ENCODE assay signal across 8 cellular contexts in the genomic region with DNA sequence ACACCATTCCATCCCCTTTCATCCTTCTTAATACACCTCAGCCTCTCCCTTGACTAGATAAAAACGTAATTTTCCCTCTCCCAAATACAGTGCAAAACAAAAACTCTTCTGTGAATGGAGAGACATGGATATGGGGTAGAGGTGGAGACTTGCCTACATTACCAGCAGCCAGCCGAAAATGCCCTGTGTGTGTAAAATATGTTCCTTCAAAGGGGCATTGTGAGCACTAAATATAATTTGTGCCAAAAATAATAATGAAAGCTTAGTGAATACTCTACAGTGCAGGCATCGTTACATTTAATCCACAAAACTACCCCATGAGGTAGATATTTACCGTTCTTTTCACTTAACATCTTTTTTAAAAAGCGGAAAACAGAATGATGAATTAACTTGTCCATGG. TPM values are rescaled to one million over a fixed set of nuclear protein-coding genes. Genes with fewer than 3 reads are reported as not detected.
A peak's percentile ranks its signal among the peaks of the same experiment; 100 is the strongest.
DNase-seq lines count a peak whose midpoint lies in the region; ATAC-seq and TF ChIP-seq lines count a peak whose summit lies in the region.

No MANE protein-coding gene starts in this region.

- peak overlapping the region; percentile 100 for H2AFZ ChIP-seq in SK-N-SH (ENCODE audit: low read depth)

- H3F3A ChIP-seq in SK-N-SH (replicated peaks; ENCODE audit: insufficient read depth), result peaks cover 12% of the 10 kb centered on the region

- TF ChIP-seq RAD21 in SK-N-SH (IDR thresholded peaks at IDR 0.05; ENCODE audit: low read length), result no peak

- H3K27me3 ChIP-seq in SK-N-SH (ENCODE audit: insufficient read depth), result no peaks in the 10 kb centered on the region
- peaks cover 40% of the 10 kb centered on the region for H3K27me3 ChIP-seq in iPS-18a (ENCODE audit: control insufficient read depth, insufficient read depth, low read length)

- peaks cover 5 to 14% of the 10 kb centered on the region in 2 experiments; a peak in 2 of 4 replicates for H3K4me1 ChIP-seq in SK-N-SH (ENCODE audit: control insufficient read depth in 1 of 2, insufficient read depth in 2 of 2, low read depth in 1 of 2, low read length in 1 of 2)
- no peaks in the 10 kb centered on the region for H3K4me1 ChIP-seq in iPS-18a (ENCODE audit: control insufficient read depth, low read depth, low read length)

- H3K4me1 Mint-ChIP-seq in activated T-helper 17 cell treated with anti-CD3 and anti-CD28 coated beads, Interleukin-2, amount 50 U/mL, for 72 hours, result peaks cover 30% of the 10 kb centered on the region
- H3K4me1 Mint-ChIP-seq in stimulated activated naive B cell treated with anti-CD40 and anti-IgM and Interleukin-4, amounts not matched to agents 10 μg/mL and 1 μg/mL and 100 μg/mL, for 72 hours, result peaks cover 21 to 44% of the 10 kb centered on the region in 2 donors

- 0 out of 2 replicates have a peak, but pooled peaks cover 7% of the 10 kb centered on the region for H3K9me3 ChIP-seq in SK-N-SH
- H3K9me3 ChIP-seq in iPS-18a (ENCODE audit: control insufficient read depth, low read depth, low read length), result peaks cover 7% of the 10 kb centered on the region

- H3K36me3 Mint-ChIP-seq in activated T-helper 17 cell treated with anti-CD3 and anti-CD28 coated beads, Interleukin-2, amount 50 U/mL, for 72 hours (ENCODE audit: low read depth), result peaks cover 13% of the 10 kb centered on the region
- peaks cover 30 to 33% of the 10 kb centered on the region in 2 donors for H3K36me3 Mint-ChIP-seq in stimulated activated naive B cell treated with anti-CD40 and anti-IgM and Interleukin-4, amounts not matched to agents 10 μg/mL and 1 μg/mL and 100 μg/mL, for 72 hours

- no peak for TF ChIP-seq EP300 in SK-N-SH (IDR thresholded peaks at IDR 0.05; ENCODE audit: borderline replicate concordance in 1 of 2, low read depth in 1 of 2, low read length in 1 of 2)

- H3K79me2 ChIP-seq in SK-N-SH (ENCODE audit: insufficient read depth), result peaks cover 36% of the 10 kb centered on the region

- H3K27ac ChIP-seq in SK-N-SH (ENCODE audit: low read depth in 2 of 2, low read length in 1 of 2) (no peak overlapping the region), iPS-18a (ENCODE audit: low read length) (no peak overlapping the region)

- CTCF ChIA-PET in SK-N-SH (lab: Yijun Ruan, JAX), result no interaction called here

- ATAC-seq in SK-N-SH treated with all-trans-retinoic acid at 6 μM for 48 hours (no peak), GM18909 (IDR thresholded peaks at IDR 0.05; ENCODE audit: poor library complexity, unreplicated experiment) (no peak), HG03280 (IDR thresholded peaks at IDR 0.05; ENCODE audit: unreplicated experiment) (no peak)
- no peak for ATAC-seq in activated T-helper 17 cell treated with anti-CD3 and anti-CD28 coated beads, Interleukin-2, amount 50 U/mL, for 72 hours (replicated peaks)
- ATAC-seq in stimulated activated naive B cell treated with anti-CD40 and anti-IgM and Interleukin-4, amounts not matched to agents 10 μg/mL and 1 μg/mL and 100 μg/mL, for 72 hours (replicated peaks), result no peak

- no peak overlapping the region for H3K4me3 ChIP-seq in SK-N-SH (ENCODE audit: low read depth in 2 of 2, low read length in 1 of 2)
- H3K4me3 ChIP-seq in iPS-18a (ENCODE audit: low read length), result peak overlapping the region; percentile 72

- H3K9ac ChIP-seq in SK-N-SH (no peak overlapping the region), iPS-18a (ENCODE audit: low read length) (no peak overlapping the region)

- H3K36me3 ChIP-seq in SK-N-SH (replicated peaks in 1 of 2; ENCODE audit: control insufficient read depth in 1 of 2, insufficient read depth in 2 of 2, low read length in 1 of 2) (peaks cover 3 to 26% of the 10 kb centered on the region in 2 experiments), iPS-18a (ENCODE audit: control insufficient read depth, low read depth, low read length) (no peaks in the 10 kb centered on the region)

- no peaks in the 10 kb centered on the region for H3K9me2 ChIP-seq in SK-N-SH

- peak overlapping the region; percentile 99 for H3K4me3 Mint-ChIP-seq in activated T-helper 17 cell treated with anti-CD3 and anti-CD28 coated beads, Interleukin-2, amount 50 U/mL, for 72 hours
- peak overlapping the region; percentile 98 for H3K4me3 Mint-ChIP-seq in stimulated activated naive B cell treated with anti-CD40 and anti-IgM and Interleukin-4, amounts not matched to agents 10 μg/mL and 1 μg/mL and 100 μg/mL, for 72 hours

- no peak overlapping the region; the same call in 1 of the 2 replicates for H3K4me2 ChIP-seq in SK-N-SH

- H3K27me3 Mint-ChIP-seq in activated T-helper 17 cell treated with anti-CD3 and anti-CD28 coated beads, Interleukin-2, amount 50 U/mL, for 72 hours, result peaks cover 16% of the 10 kb centered on the region
- H3K27me3 Mint-ChIP-seq in stimulated activated naive B cell treated with anti-CD40 and anti-IgM and Interleukin-4, amounts not matched to agents 10 μg/mL and 1 μg/mL and 100 μg/mL, for 72 hours, result peaks cover 15 to 16% of the 10 kb centered on the region in 2 donors

- no peaks in the 10 kb centered on the region for H4K20me1 ChIP-seq in SK-N-SH (ENCODE audit: insufficient read depth)

- DNase-seq in SK-N-SH, result no peak
- no peak for DNase-seq in stimulated activated naive B cell treated with anti-CD40 and anti-IgM and Interleukin-4, amounts not matched to agents 10 μg/mL and 1 μg/mL and 100 μg/mL, for 72 hours
- no peak for DNase-seq in inferior parietal cortex (ENCODE audit: extremely low spot score)

- peak overlapping the region; percentile 99 for H3K27ac Mint-ChIP-seq in activated T-helper 17 cell treated with anti-CD3 and anti-CD28 coated beads, Interleukin-2, amount 50 U/mL, for 72 hours
- peak overlapping the region; percentile 100 for H3K27ac Mint-ChIP-seq in stimulated activated naive B cell treated with anti-CD40 and anti-IgM and Interleukin-4, amounts not matched to agents 10 μg/mL and 1 μg/mL and 100 μg/mL, for 72 hours

- H3K9me3 Mint-ChIP-seq in activated T-helper 17 cell treated with anti-CD3 and anti-CD28 coated beads, Interleukin-2, amount 50 U/mL, for 72 hours, result peaks cover 21% of the 10 kb centered on the region
- peaks cover 22% of the 10 kb centered on the region in 2 donors for H3K9me3 Mint-ChIP-seq in stimulated activated naive B cell treated with anti-CD40 and anti-IgM and Interleukin-4, amounts not matched to agents 10 μg/mL and 1 μg/mL and 100 μg/mL, for 72 hours

- TF ChIP-seq CTCF in SK-N-SH (IDR thresholded peaks at IDR 0.05), result no peak

- 93% methylated on average over 5 of the region's 5 CpGs for WGBS in SK-N-SH (ENCODE audit: low lambda C conversion rate)

- POLR2A ChIA-PET in SK-N-SH (lab: Yijun Ruan, JAX), result no interaction called here

TF ChIP-seq in SK-N-SH, 30 proteins besides CTCF, POLR2A, EP300 and RAD21:
- no peak for TF ChIP-seq JUND (IDR thresholded peaks at IDR 0.05)

TF ChIP-seq in SK-N-SH treated with all-trans-retinoic acid at 6 μM for 48 hours, 23 proteins besides CTCF, POLR2A, EP300 and RAD21 (continues in another document):
- TF ChIP-seq RARB (CRISPR knock-in tag; IDR thresholded peaks at IDR 0.05) (no peak), TCF4 (CRISPR knock-in tag; IDR thresholded peaks at IDR 0.05; ENCODE audit: borderline replicate concordance) (no peak), ZNF565 (CRISPR knock-in tag; conservative IDR thresholded peaks at IDR 0.05; ENCODE audit: low read depth) (no peak), CSDC2 (CRISPR knock-in tag; IDR thresholded peaks at IDR 0.05) (no peak)
- TF ChIP-seq, protein P1, sequence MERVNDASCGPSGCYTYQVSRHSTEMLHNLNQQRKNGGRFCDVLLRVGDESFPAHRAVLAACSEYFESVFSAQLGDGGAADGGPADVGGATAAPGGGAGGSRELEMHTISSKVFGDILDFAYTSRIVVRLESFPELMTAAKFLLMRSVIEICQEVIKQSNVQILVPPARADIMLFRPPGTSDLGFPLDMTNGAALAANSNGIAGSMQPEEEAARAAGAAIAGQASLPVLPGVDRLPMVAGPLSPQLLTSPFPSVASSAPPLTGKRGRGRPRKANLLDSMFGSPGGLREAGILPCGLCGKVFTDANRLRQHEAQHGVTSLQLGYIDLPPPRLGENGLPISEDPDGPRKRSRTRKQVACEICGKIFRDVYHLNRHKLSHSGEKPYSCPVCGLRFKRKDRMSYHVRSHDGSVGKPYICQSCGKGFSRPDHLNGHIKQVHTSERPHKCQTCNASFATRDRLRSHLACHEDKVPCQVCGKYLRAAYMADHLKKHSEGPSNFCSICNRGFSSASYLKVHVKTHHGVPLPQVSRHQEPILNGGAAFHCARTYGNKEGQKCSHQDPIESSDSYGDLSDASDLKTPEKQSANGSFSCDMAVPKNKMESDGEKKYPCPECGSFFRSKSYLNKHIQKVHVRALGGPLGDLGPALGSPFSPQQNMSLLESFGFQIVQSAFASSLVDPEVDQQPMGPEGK (CRISPR knock-in tag; IDR thresholded peaks at IDR 0.05; ENCODE audit: borderline replicate concordance), result no peak
- TF ChIP-seq, protein P2, sequence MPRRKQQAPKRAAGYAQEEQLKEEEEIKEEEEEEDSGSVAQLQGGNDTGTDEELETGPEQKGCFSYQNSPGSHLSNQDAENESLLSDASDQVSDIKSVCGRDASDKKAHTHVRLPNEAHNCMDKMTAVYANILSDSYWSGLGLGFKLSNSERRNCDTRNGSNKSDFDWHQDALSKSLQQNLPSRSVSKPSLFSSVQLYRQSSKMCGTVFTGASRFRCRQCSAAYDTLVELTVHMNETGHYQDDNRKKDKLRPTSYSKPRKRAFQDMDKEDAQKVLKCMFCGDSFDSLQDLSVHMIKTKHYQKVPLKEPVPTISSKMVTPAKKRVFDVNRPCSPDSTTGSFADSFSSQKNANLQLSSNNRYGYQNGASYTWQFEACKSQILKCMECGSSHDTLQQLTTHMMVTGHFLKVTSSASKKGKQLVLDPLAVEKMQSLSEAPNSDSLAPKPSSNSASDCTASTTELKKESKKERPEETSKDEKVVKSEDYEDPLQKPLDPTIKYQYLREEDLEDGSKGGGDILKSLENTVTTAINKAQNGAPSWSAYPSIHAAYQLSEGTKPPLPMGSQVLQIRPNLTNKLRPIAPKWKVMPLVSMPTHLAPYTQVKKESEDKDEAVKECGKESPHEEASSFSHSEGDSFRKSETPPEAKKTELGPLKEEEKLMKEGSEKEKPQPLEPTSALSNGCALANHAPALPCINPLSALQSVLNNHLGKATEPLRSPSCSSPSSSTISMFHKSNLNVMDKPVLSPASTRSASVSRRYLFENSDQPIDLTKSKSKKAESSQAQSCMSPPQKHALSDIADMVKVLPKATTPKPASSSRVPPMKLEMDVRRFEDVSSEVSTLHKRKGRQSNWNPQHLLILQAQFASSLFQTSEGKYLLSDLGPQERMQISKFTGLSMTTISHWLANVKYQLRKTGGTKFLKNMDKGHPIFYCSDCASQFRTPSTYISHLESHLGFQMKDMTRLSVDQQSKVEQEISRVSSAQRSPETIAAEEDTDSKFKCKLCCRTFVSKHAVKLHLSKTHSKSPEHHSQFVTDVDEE (CRISPR knock-in tag; IDR thresholded peaks at IDR 0.05), result no peak

RNA-seq across cellular contexts. Expression of a gene that starts 1.0 kb away (rescaled TPM):
- polyA plus RNA-seq in SK-N-SH (2012; rRNA removed), result 34.1 and 45.8 TPM in 2 replicates
- polyA plus RNA-seq in SK-N-SH (2012; cell fraction: cytosol; rRNA removed), result 36.7 and 41.3 TPM in 2 replicates
- polyA plus RNA-seq in SK-N-SH (2012; cell fraction: nucleus; rRNA removed), result 47.3 and 58.5 TPM in 2 replicates
- 10 to 100 TPM; 14.3 to 17.7 TPM for total RNA-seq in activated T-helper 17 cell treated with anti-CD3 and anti-CD28 coated beads, Interleukin-2, amount 50 U/mL, for 72 hours

RNA-seq across cellular contexts. Expression of a gene that starts 43.3 kb away (rescaled TPM):
- polyA plus RNA-seq in SK-N-SH (2012; rRNA removed), result 29.8 and 34.5 TPM in 2 replicates
- 20.3 and 27.2 TPM in 2 replicates for polyA plus RNA-seq in SK-N-SH (2012; cell fraction: cytosol; rRNA removed)
- 47.0 and 55.9 TPM in 2 replicates for polyA plus RNA-seq in SK-N-SH (2012; cell fraction: nucleus; rRNA removed)
- total RNA-seq in activated T-helper 17 cell treated with anti-CD3 and anti-CD28 coated beads, Interleukin-2, amount 50 U/mL, for 72 hours, result under 1 TPM; 0.21 to 0.48 TPM
